20 cellular contexts compared by ENCODE assay signal in the genomic region with DNA sequence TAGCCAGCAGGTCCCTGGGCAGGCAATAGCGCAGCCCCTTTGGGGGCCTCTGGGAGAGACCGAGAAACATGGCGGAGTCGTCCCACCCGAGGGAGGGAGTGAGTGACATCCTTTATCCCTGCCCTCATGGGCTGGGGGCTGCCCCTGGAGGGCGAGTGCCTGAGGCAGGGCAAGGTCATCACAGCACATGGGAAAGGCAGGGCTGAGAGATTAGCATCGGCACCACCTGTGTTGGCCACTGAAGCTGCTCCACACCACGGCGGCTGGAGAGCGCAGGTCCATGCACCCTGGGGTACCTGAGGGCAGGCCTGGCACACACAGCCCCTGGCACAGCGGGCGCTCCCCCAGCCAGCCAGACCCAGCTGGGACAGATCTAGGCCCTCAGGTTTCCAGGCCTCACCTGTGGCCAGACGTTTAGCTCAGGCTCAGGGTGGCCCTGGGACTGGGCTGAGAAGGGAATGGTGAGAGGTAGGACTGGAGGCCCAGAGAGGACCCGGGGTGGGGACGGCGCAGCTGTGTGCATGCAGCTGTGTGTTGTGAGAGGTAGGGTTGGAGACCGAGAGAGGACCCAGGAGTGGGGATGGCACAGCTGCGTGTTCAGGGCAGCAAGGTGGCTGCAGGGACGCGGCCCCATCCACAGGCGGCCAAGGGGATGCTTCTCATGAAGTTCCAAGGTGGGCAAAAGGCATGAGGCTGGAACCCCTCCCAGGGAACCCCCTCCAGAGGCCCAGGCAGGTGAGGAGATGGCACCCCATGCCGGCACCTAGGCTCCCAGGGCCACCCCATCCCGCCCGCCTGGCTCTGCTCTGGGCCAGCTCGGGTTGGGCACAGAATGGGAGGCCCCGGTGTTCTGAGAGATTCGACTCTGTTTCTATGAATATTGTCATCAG.
"Had no signal": no experiment of that assay in that cellular context is flagged by ENCODE, and none has a peak within 500 bp of the region (broad histone marks: within the 10 kb centered on the region; RNA-seq: fewer than 3 reads in every experiment).

No MANE protein-coding gene starts in this region.

- H3K4me1 ChIP-seq: gastroesophageal sphincter, heart left ventricle, left lung, SJSA1 had no signal

- DNase-seq: activated CD4-positive, alpha-beta T cell treated with anti-CD3 and anti-CD28 coated beads for 1 hour; activated CD8-positive, alpha-beta memory T cell treated with anti-CD3 and anti-CD28 coated beads for 24 hours; activated CD8-positive, alpha-beta memory T cell treated with anti-CD3 and anti-CD28 coated beads, Interleukin-2, amount 50 U/mL, for 4 hours; activated naive CD4-positive, alpha-beta T cell; activated naive CD8-positive, alpha-beta T cell treated with anti-CD3 and anti-CD28 coated beads, Interleukin-2, amount 10 ng/mL, durations not matched to agents 7 days and 5 days; activated T-cell treated with anti-CD3 and anti-CD28 coated beads, Interleukin-2, amount 50 U/mL, for 4 hours; amniotic stem cell; cortex of kidney; endodermal cell; midbrain; stimulated activated CD4-positive, alpha-beta T cell treated with anti-CD3 and anti-CD28 coated beads, Interleukin-1b, Interleukin-23, amount 100 ng/mL, for 48 hours; T-helper 1 cell had no signal

- H3K4me3 ChIP-seq: gastroesophageal sphincter, heart left ventricle, left lung, SJSA1, thoracic aorta had no signal

- H3K4me3 Mint-ChIP-seq: activated naive CD8-positive, alpha-beta T cell treated with anti-CD3 and anti-CD28 coated beads, Interleukin-2, amount 10 ng/mL, durations not matched to agents 7 days and 5 days; activated T-cell treated with anti-CD3 and anti-CD28 coated beads, Interleukin-2, amount 50 U/mL, for 4 hours; endodermal cell; neural crest cell; type B pancreatic cell had no signal

- H3K9me3 ChIP-seq: gastroesophageal sphincter, heart left ventricle, left lung, SJSA1, thoracic aorta had no signal

- H3K27ac Mint-ChIP-seq: activated naive CD8-positive, alpha-beta T cell treated with anti-CD3 and anti-CD28 coated beads, Interleukin-2, amount 10 ng/mL, durations not matched to agents 7 days and 5 days; activated T-helper 2 cell treated with anti-CD3 and anti-CD28 coated beads, Interferon-gamma antibody, Interleukin-2, Interleukin-4, amounts not matched to agents 10 μg/mL and 5 μg/mL and 100 μg/mL, durations not matched to agents 14 hours and 24 hours and 36 hours; endodermal cell; type B pancreatic cell had no signal

- H3K27me3 ChIP-seq: SJSA1 had no signal

- ATAC-seq: activated T-cell treated with anti-CD3 and anti-CD28 coated beads, Interleukin-2, amount 50 U/mL, for 4 hours; gastroesophageal sphincter; heart left ventricle; left lung had no signal

- H3K27ac ChIP-seq: gastroesophageal sphincter, heart left ventricle, left lung, SJSA1, thoracic aorta had no signal

- H3K4me1 Mint-ChIP-seq: activated naive CD8-positive, alpha-beta T cell treated with anti-CD3 and anti-CD28 coated beads, Interleukin-2, amount 10 ng/mL, durations not matched to agents 7 days and 5 days; endodermal cell had no signal

- H3K36me3 ChIP-seq: gastroesophageal sphincter, heart left ventricle, left lung, SJSA1, thoracic aorta had no signal

- H3K9me3 Mint-ChIP-seq: activated naive CD8-positive, alpha-beta T cell treated with anti-CD3 and anti-CD28 coated beads, Interleukin-2, amount 10 ng/mL, durations not matched to agents 7 days and 5 days; activated T-cell treated with anti-CD3 and anti-CD28 coated beads, Interleukin-2, amount 50 U/mL, for 4 hours; activated T-helper 2 cell treated with anti-CD3 and anti-CD28 coated beads, Interferon-gamma antibody, Interleukin-2, Interleukin-4, amounts not matched to agents 10 μg/mL and 5 μg/mL and 100 μg/mL, durations not matched to agents 14 hours and 24 hours and 36 hours; endodermal cell; neural crest cell; type B pancreatic cell had no signal

- H3K36me3 Mint-ChIP-seq: activated naive CD8-positive, alpha-beta T cell treated with anti-CD3 and anti-CD28 coated beads, Interleukin-2, amount 10 ng/mL, durations not matched to agents 7 days and 5 days; type B pancreatic cell had no signal
